9 cellular contexts compared by ENCODE assay signal in genomic region chr15:66931768-66932633, GRCh38.
A peak's percentile ranks its signal among the peaks of the same experiment; 100 is the strongest.
DNase-seq lines count a peak whose midpoint lies in the region; ATAC-seq and TF ChIP-seq lines count a peak whose summit lies in the region.
"Had no signal": no experiment of that assay in that cellular context is flagged by ENCODE, and none has a peak within 500 bp of the region (broad histone marks: within the 10 kb centered on the region; RNA-seq: fewer than 3 reads in every experiment).

No MANE protein-coding gene starts in this region.

- DNase-seq in NCI-H2196 (lab: John Stamatoyannopoulos, UW; ENCODE audit: unreplicated experiment) (peak; percentile 22), NCI-H2196 treated with DMSO at 0.1 percent for 48 hours (lab: John Stamatoyannopoulos, UW; ENCODE audit: unreplicated experiment) (no peak), iPS-NIHi7 (ENCODE audit: extremely low spot score) (peak; percentile 54), suprapubic skin (ENCODE audit: low spot score in 2 of 2) (peak; percentile 45 to 67), GM13976 (ENCODE audit: low spot score) (no peak)
- DNase-seq: OCI-M1 had no signal

- no peaks in the 10 kb centered on the region for H3K27me3 ChIP-seq in suprapubic skin

- no peak for TF ChIP-seq EP300 in suprapubic skin (IDR thresholded peaks at IDR 0.05)

- H3K9me3 ChIP-seq in suprapubic skin, result no peaks in the 10 kb centered on the region

- ATAC-seq in GM19452 (IDR thresholded peaks at IDR 0.05; ENCODE audit: unreplicated experiment) (no peak), HG03442 (IDR thresholded peaks at IDR 0.05; ENCODE audit: unreplicated experiment) (no peak)

- H3K4me3 ChIP-seq in suprapubic skin, result no peak overlapping the region

- peak overlapping the region; percentile 92 for H3K27ac ChIP-seq in VCaP
- H3K27ac ChIP-seq in suprapubic skin, result no peak overlapping the region

- H3K4me1 ChIP-seq in suprapubic skin, result peaks cover 24% of the 10 kb centered on the region

- 61% methylated on average over 14 of the region's 15 CpGs for WGBS in suprapubic skin

- TF ChIP-seq CTCF in VCaP (conservative IDR thresholded peaks at IDR 0.05), result no peak
- TF ChIP-seq CTCF in suprapubic skin (IDR thresholded peaks at IDR 0.05), result no peak
- TF ChIP-seq CTCF in GM13976 (IDR thresholded peaks at IDR 0.05; ENCODE audit: borderline replicate concordance, control extremely low read depth, extremely low read depth, insufficient read depth, missing control alignments), result no peak

- H3K36me3 ChIP-seq in suprapubic skin, result no peaks in the 10 kb centered on the region

- TF ChIP-seq POLR2A in suprapubic skin (IDR thresholded peaks at IDR 0.05), result no peak

- in situ Hi-C loops in GM13976 (cut with MboI; ENCODE audit: low sequenced_read_pairs, unreplicated experiment), result loop anchor here (25.0 kb wide), 1 partner anchor 905 kb away; the partner anchor contains the start of genes RNU6-1 and SKOR1

Comparison
In these comparisons a context has a peak if more than half of its experiments do, and no peak if none do; other contexts are left out.
1. DNase-seq: peak in NCI-H2196 (single experiment), iPS-NIHi7 (single experiment) and suprapubic skin (2 of 2); none in NCI-H2196 treated with DMSO at 0.1 percent for 48 hours (single experiment) and GM13976 (single experiment).